Comparison of ENCODE assay signal across 1 cellular context in genomic region chr19:17530586-17530985, GRCh38.
TF ChIP-seq lines count a peak whose summit lies in the region.

No MANE protein-coding gene starts in this region.

TF ChIP-seq in GM23338, 12 proteins besides CTCF, POLR2A, EP300 and RAD21 (continued from another document):
- TF ChIP-seq ZNF114 (CRISPR knock-in tag; IDR thresholded peaks at IDR 0.05) (no peak), ZNF331 (CRISPR knock-in tag; IDR thresholded peaks at IDR 0.05; ENCODE audit: low read depth) (no peak), JUNB (IDR thresholded peaks at IDR 0.05; ENCODE audit: unreplicated experiment) (no peak), ETS1 (IDR thresholded peaks at IDR 0.05) (no peak), REST (IDR thresholded peaks at IDR 0.05; ENCODE audit: unreplicated experiment) (no peak)
TF ChIP-seq in GM23338: peak in this region for 0.
